In genomic region chr22:36465232-36466021, GRCh38 we compare ENCODE assay signal across 9 cellular contexts. TPM values are rescaled to one million over a fixed set of nuclear protein-coding genes. Genes with fewer than 3 reads are reported as not detected.
DNase-seq lines count a peak whose midpoint lies in the region; ATAC-seq and TF ChIP-seq lines count a peak whose summit lies in the region.
"Had no signal": no experiment of that assay in that cellular context is flagged by ENCODE, and none has a peak within 500 bp of the region (broad histone marks: within the 10 kb centered on the region; RNA-seq: fewer than 3 reads in every experiment).

No MANE protein-coding gene starts in this region.

- POLR2A ChIA-PET in T-cell (lab: Charles Lee), result interaction anchor here in 1 of 2 donors (0.5 kb wide), 1 partner anchor 80 kb away, joined by 6 read pairs; no protein-coding TSS in a partner anchor

- peaks cover 6% of the 10 kb centered on the region for H3K36me3 Mint-ChIP-seq in T-cell

- no peak overlapping the region for H3K9ac ChIP-seq in rectal smooth muscle tissue (ENCODE audit: low read length)

- no peaks in the 10 kb centered on the region for H3K9me3 ChIP-seq in WERI-Rb-1 (ENCODE audit: severe bottlenecking)

- H3K4me3 Mint-ChIP-seq in T-cell, result no peak overlapping the region
- H3K4me3 Mint-ChIP-seq: activated CD4-positive, alpha-beta memory T cell treated with anti-CD3 and anti-CD28 coated beads for 36 hours had no signal

- peak overlapping the region; percentile 52 to 73 for H3K27ac Mint-ChIP-seq in T-cell
- H3K27ac Mint-ChIP-seq: activated CD4-positive, alpha-beta memory T cell treated with anti-CD3 and anti-CD28 coated beads for 36 hours had no signal

- H3K4me3 ChIP-seq in rectal smooth muscle tissue (ENCODE audit: low read length), result no peak overlapping the region
- no peak overlapping the region for H3K4me3 ChIP-seq in WERI-Rb-1 (ENCODE audit: low read depth, low read length)

- in situ Hi-C loops in G401 (cut with HindIII; ENCODE audit: low sequenced_read_pairs), result no loop called here

- DNase-seq in G401 (ENCODE audit: low spot score) (peak; percentile 63), T-cell (no peak), glomerular endothelial cell (ENCODE audit: extremely low read depth, low read depth, low spot score) (peak; percentile 80), WERI-Rb-1 (no peak), NCI-H146 (lab: John Stamatoyannopoulos, UW) (no peak), NCI-H1930 (lab: John Stamatoyannopoulos, UW) (no peak)
- DNase-seq: activated CD4-positive, alpha-beta memory T cell treated with anti-CD3 and anti-CD28 coated beads for 36 hours had no signal

- H3K27ac ChIP-seq in rectal smooth muscle tissue (ENCODE audit: low read depth, low read length) (peak overlapping the region; percentile 98), WERI-Rb-1 (no peak overlapping the region)

- H3K36me3 ChIP-seq in rectal smooth muscle tissue (ENCODE audit: control insufficient read depth, insufficient read depth, low read length) (no peaks in the 10 kb centered on the region), WERI-Rb-1 (no peaks in the 10 kb centered on the region)

- no peak for ATAC-seq in T-cell (replicated peaks in 1 of 4)
- ATAC-seq in GM18502 (IDR thresholded peaks at IDR 0.05; ENCODE audit: poor library complexity, unreplicated experiment), result no peak

- no peaks in the 10 kb centered on the region for H3K9me3 Mint-ChIP-seq in T-cell
- H3K9me3 Mint-ChIP-seq: activated CD4-positive, alpha-beta memory T cell treated with anti-CD3 and anti-CD28 coated beads for 36 hours had no signal

- H3K27me3 Mint-ChIP-seq in T-cell, result no peaks in the 10 kb centered on the region
- H3K27me3 Mint-ChIP-seq: activated CD4-positive, alpha-beta memory T cell treated with anti-CD3 and anti-CD28 coated beads for 36 hours had no signal

- peaks cover 55% of the 10 kb centered on the region for H3K4me1 ChIP-seq in rectal smooth muscle tissue (ENCODE audit: control insufficient read depth, insufficient read depth, low read length)

- peaks cover 19 to 21% (median 20%) of the 10 kb centered on the region in 3 donors for H3K4me1 Mint-ChIP-seq in T-cell

- no peaks in the 10 kb centered on the region for H3K27me3 ChIP-seq in rectal smooth muscle tissue (ENCODE audit: control insufficient read depth, insufficient read depth, low read length)
- no peaks in the 10 kb centered on the region for H3K27me3 ChIP-seq in WERI-Rb-1 (ENCODE audit: insufficient read depth, low read depth, severe bottlenecking)

- CTCF ChIA-PET in T-cell (lab: Charles Lee), result no interaction called here

- TF ChIP-seq CTCF in WERI-Rb-1 (IDR thresholded peaks at IDR 0.05; ENCODE audit: low read depth, low read length), result no peak

RNA-seq across cellular contexts. Expression of gene TXN2, which starts 16.0 kb away (rescaled TPM):
- 96.4 and 99.4 TPM in 2 replicates for total RNA-seq in G401 (2014; rRNA removed; shearing (Covaris generic))
- total RNA-seq in T-cell (10 to 100 TPM; 36.9 to 47.6 (median 45.4) TPM), glomerular endothelial cell (63.5 and 68.7 TPM in 2 replicates)

RNA-seq across cellular contexts. Expression of gene FOXRED2, which starts 41.4 kb away (rescaled TPM):
- total RNA-seq in G401 (2014; rRNA removed; shearing (Covaris generic)), result 19.3 and 24.9 TPM in 2 replicates
- total RNA-seq in T-cell (1 to 10 TPM; 1.7 to 5.0 (median 3.2) TPM), glomerular endothelial cell (12.4 and 12.5 TPM in 2 replicates)

Comparison
In these comparisons a context has a peak if more than half of its experiments do, and no peak if none do; other contexts are left out.
1. DNase-seq: peak in G401 (single experiment) and glomerular endothelial cell (single experiment); none in T-cell (0 of 34), WERI-Rb-1 (single experiment), NCI-H146 (single experiment) and NCI-H1930 (0 of 2).